8 cellular contexts compared by ENCODE assay signal in the genomic region with DNA sequence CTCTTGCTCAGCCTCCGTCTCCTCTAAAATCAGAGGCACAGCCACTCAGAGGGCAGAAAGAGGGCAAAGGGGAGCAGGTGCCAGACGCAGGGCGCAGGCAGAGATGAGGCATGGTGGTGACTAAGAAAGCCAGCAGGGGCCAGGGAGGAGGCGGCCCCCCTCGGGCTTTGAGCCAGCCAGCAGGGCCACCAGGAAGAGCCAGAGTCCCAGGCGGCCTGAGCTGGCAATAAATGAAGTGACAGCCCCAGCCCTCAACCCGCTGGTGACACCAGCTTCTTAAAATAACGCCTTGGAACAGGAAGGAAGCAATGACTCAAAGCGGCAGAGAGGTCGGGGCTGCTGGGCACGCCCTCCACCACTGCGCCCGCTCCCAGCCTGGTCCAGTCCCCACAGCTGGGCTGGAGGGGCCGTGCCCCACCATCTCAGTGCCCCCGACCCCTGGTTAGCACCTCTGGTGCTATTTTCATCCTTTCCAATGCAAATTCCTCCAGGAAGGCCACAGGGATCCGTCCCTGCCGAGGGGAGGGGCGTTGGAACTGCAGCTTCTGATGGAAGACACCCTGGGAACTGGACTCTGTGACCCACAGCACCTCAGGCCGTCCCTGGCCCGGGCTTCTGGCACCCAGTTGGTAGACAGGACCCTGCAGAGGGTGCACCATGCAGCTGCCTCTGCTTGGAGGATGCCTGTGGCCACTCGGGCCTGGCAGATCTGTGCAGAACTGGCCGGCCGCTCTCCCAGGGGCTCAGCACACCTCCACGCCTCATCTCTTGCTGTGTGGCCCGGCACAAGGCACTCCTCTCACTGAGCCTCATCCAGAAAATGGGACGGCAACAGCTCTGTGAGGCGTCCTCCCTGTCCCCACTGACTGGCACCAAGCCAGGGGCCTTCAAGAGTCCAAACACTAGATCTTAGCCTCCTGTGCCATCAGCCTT.
DNase-seq lines count a peak whose midpoint lies in the region; ATAC-seq and TF ChIP-seq lines count a peak whose summit lies in the region.

No MANE protein-coding gene starts in this region.

- H3K4me3 ChIP-seq in WERI-Rb-1 (ENCODE audit: low read depth, low read length) = no peak overlapping the region
- H3K4me3 ChIP-seq in breast epithelium = peak overlapping the region in 1 of 3 donors; percentile 33
- peak overlapping the region; percentile 27 for H3K4me3 ChIP-seq in lower lobe of right lung

- peaks cover 17% of the 10 kb centered on the region for H3K4me1 Mint-ChIP-seq in Calu3 (ENCODE audit: low read depth, unreplicated experiment)

- peak overlapping the region; percentile 12; the same call in 1 of the 2 replicates for H3K27ac ChIP-seq in WERI-Rb-1
- peak overlapping the region; percentile 64 to 93 for H3K27ac ChIP-seq in breast epithelium
- peak overlapping the region; percentile 84 for H3K27ac ChIP-seq in lower lobe of right lung

- ATAC-seq in GM21390 (IDR thresholded peaks at IDR 0.05; ENCODE audit: unreplicated experiment) (peak; percentile 70), lower lobe of right lung (peak; percentile 69 to 85)

- DNase-seq in Calu3 (peak; percentile 94), HS-5 (ENCODE audit: low read depth) (peak; percentile 10), WERI-Rb-1 (no peak), breast epithelium (ENCODE audit: low spot score in 2 of 2) (peak in 1 of 2 donors; percentile 66), lower lobe of right lung (peak; percentile 90), HuH-7.5 (ENCODE audit: low spot score) (no peak)
- peak; percentile 39 for DNase-seq in stimulated activated CD8-positive, alpha-beta memory T cell treated with anti-CD3 and anti-CD28 coated beads, Interleukin-15, amount 100 ng/mL, for 24 hours (ENCODE audit: low read depth)

- H3K4me1 ChIP-seq in breast epithelium (peaks cover 15 to 35% of the 10 kb centered on the region in 2 donors), lower lobe of right lung (peaks cover 76% of the 10 kb centered on the region)

- peak overlapping the region; percentile 76 for H3K27ac Mint-ChIP-seq in Calu3 (ENCODE audit: unreplicated experiment)

- H3K4me3 Mint-ChIP-seq in Calu3 (ENCODE audit: low read depth, unreplicated experiment) = peak overlapping the region; percentile 46

- H3K27me3 ChIP-seq in WERI-Rb-1 (ENCODE audit: insufficient read depth, low read depth, severe bottlenecking) = no peaks in the 10 kb centered on the region
- no peaks in the 10 kb centered on the region for H3K27me3 ChIP-seq in breast epithelium
- H3K27me3 ChIP-seq in lower lobe of right lung (ENCODE audit: low read depth) = no peaks in the 10 kb centered on the region

- H3K36me3 ChIP-seq in WERI-Rb-1 = peaks cover 81% of the 10 kb centered on the region
- H3K36me3 ChIP-seq in breast epithelium = no peaks in the 10 kb centered on the region
- H3K36me3 ChIP-seq in lower lobe of right lung = peaks cover 39% of the 10 kb centered on the region

- H3K9me3 ChIP-seq in WERI-Rb-1 (ENCODE audit: severe bottlenecking) (no peaks in the 10 kb centered on the region), breast epithelium (no peaks in the 10 kb centered on the region), lower lobe of right lung (no peaks in the 10 kb centered on the region)

- no peaks in the 10 kb centered on the region for H3K27me3 Mint-ChIP-seq in Calu3 (ENCODE audit: unreplicated experiment)

- TF ChIP-seq CTCF in Calu3 (IDR thresholded peaks at IDR 0.05; ENCODE audit: unreplicated experiment) = no peak
- TF ChIP-seq CTCF in WERI-Rb-1 (IDR thresholded peaks at IDR 0.05; ENCODE audit: low read depth, low read length) = no peak
- no peak for TF ChIP-seq CTCF in breast epithelium (IDR thresholded peaks at IDR 0.05)
- TF ChIP-seq CTCF in lower lobe of right lung (IDR thresholded peaks at IDR 0.05) = peak; percentile 13

- no peak for TF ChIP-seq POLR2A in breast epithelium (IDR thresholded peaks at IDR 0.05)

- H3K9me3 Mint-ChIP-seq in Calu3 (ENCODE audit: low read depth, unreplicated experiment) = no peaks in the 10 kb centered on the region

- CTCF ChIA-PET in Calu3 (lab: Charles Lee) = interaction anchor here (0.6 to 1.2 kb wide), 8 partner anchors 54 to 416 kb away, joined by 3 to 9 read pairs (median 4); no protein-coding TSS in a partner anchor

- BruUV-seq in Calu3 (replicated peaks; lab: Mats Ljungman, UMichigan) = no TSS peak

- intact Hi-C loops in Calu3 (cut with micrococcal nuclease; ENCODE audit: unreplicated experiment) (loop anchor here (5.0 kb wide), 1 partner anchor 54 kb away; no protein-coding TSS in a partner anchor), breast epithelium (cut with DNase I; ENCODE audit: low total_unique reads) (no loop called here), lower lobe of right lung (cut with DNase I) (no loop called here)

- H3K36me3 Mint-ChIP-seq in Calu3 (ENCODE audit: insufficient read depth, unreplicated experiment) = peaks cover 58% of the 10 kb centered on the region

Comparison
In these comparisons a context has a peak if more than half of its experiments do, and no peak if none do; other contexts are left out.
1. DNase-seq: peak in Calu3 (single experiment), HS-5 (single experiment), lower lobe of right lung (single experiment) and stimulated activated CD8-positive, alpha-beta memory T cell treated with anti-CD3 and anti-CD28 coated beads, Interleukin-15, amount 100 ng/mL, for 24 hours (single experiment); none in WERI-Rb-1 (single experiment) and HuH-7.5 (single experiment).
2. H3K27ac ChIP-seq: peak in every context shown above with its lines; median percentile 84 in lower lobe of right lung; 78 in breast epithelium; 12 in WERI-Rb-1.